12 cellular contexts compared by ENCODE assay signal in genomic region chrX:106397788-106398538, GRCh38.
A peak's percentile ranks its signal among the peaks of the same experiment; 100 is the strongest.
DNase-seq lines count a peak whose midpoint lies in the region; ATAC-seq and TF ChIP-seq lines count a peak whose summit lies in the region.
"Had no signal": no experiment of that assay in that cellular context is flagged by ENCODE, and none has a peak within 500 bp of the region (broad histone marks: within the 10 kb centered on the region; RNA-seq: fewer than 3 reads in every experiment).

No MANE protein-coding gene starts in this region.

- H3K27me3 ChIP-seq in body of pancreas (no peaks in the 10 kb centered on the region), mesendoderm (ENCODE audit: insufficient read depth, low read length, poor library complexity) (no peaks in the 10 kb centered on the region)

- peak; percentile 42 for TF ChIP-seq CTCF in LNCaP clone FGC (IDR thresholded peaks at IDR 0.05; ENCODE audit: control insufficient read depth, extremely low read depth, insufficient read depth)
- peak in 4 of 7 experiments; percentile 26 to 47 (median 33) for TF ChIP-seq CTCF in body of pancreas (IDR thresholded peaks at IDR 0.05)

- no peak overlapping the region for H3K56ac ChIP-seq in mesendoderm (ENCODE audit: low read length)

- no peak overlapping the region for H4K5ac ChIP-seq in mesendoderm (ENCODE audit: low read length)

- no peaks in the 10 kb centered on the region for H3K79me1 ChIP-seq in mesendoderm (ENCODE audit: low read length)

- H3K4me1 ChIP-seq in body of pancreas (peaks cover 4% of the 10 kb centered on the region), mesendoderm (ENCODE audit: control insufficient read depth, low read depth, low read length) (no peaks in the 10 kb centered on the region)

- H3K4me2 ChIP-seq in mesendoderm (ENCODE audit: low read length), result no peak overlapping the region

- H3K27ac ChIP-seq in body of pancreas, result no peak overlapping the region
- no peak overlapping the region for H3K27ac ChIP-seq in mesendoderm (ENCODE audit: low read depth, low read length)

- H3K36me3 ChIP-seq in body of pancreas (replicated peaks in 1 of 2; ENCODE audit: insufficient read depth in 1 of 2, low read depth in 2 of 2) (no peaks in the 10 kb centered on the region), mesendoderm (ENCODE audit: control insufficient read depth, insufficient read depth, low read length) (no peaks in the 10 kb centered on the region)

- H2BK120ac ChIP-seq in mesendoderm (ENCODE audit: low read depth, low read length), result no peak overlapping the region

- no peak overlapping the region for H2BK5ac ChIP-seq in mesendoderm (ENCODE audit: low read length)

- no peak for TF ChIP-seq POLR2A in body of pancreas (IDR thresholded peaks at IDR 0.05)

- H3K18ac ChIP-seq in mesendoderm (ENCODE audit: low read length), result no peak overlapping the region

- peak; percentile 0 for DNase-seq in ELR (ENCODE audit: low read depth)
- no peak for DNase-seq in LNCaP clone FGC (ENCODE audit: low read depth)
- no peak for DNase-seq in body of pancreas
- DNase-seq in mesendoderm, result peak; percentile 40
- DNase-seq in posterior cingulate gyrus, result no peak
- DNase-seq in HuH-7.5 (ENCODE audit: low spot score), result no peak
- no peak for DNase-seq in stimulated activated CD4-positive, alpha-beta T cell treated with anti-CD3 and anti-CD28 coated beads, Interleukin-2, amount 100 ng/mL, for 48 hours
- no peak for DNase-seq in stimulated activated naive CD8-positive, alpha-beta T cell treated with anti-CD3 and anti-CD28 coated beads, Interleukin-15, Interleukin-2, amounts not matched to agents 100 U/mL and 50 U/mL, for 24 hours
- DNase-seq: activated CD4-positive, CD25-positive, alpha-beta regulatory T cell; activated effector memory CD4-positive, alpha-beta T cell treated with Interleukin-2 at 50 U/mL for 16 hours; COR-L47; kidney had no signal

- no peak overlapping the region for H2BK15ac ChIP-seq in mesendoderm (replicated peaks; ENCODE audit: low read depth)

- no peaks in the 10 kb centered on the region for H3K9me3 ChIP-seq in body of pancreas

- intact Hi-C loops in body of pancreas (cut with DNase I), result no loop called here
- intact Hi-C loops in posterior cingulate gyrus (cut with DNase I), result loop anchor here (5.0 to 10.0 kb wide), 2 partner anchors 223 to 421 kb away; no protein-coding TSS in a partner anchor

- no peak overlapping the region for H3K4ac ChIP-seq in mesendoderm (ENCODE audit: low read depth, low read length)

- no peaks in the 10 kb centered on the region for H3K79me2 ChIP-seq in mesendoderm (ENCODE audit: control insufficient read depth, insufficient read depth, low read length)

- H3K4me3 ChIP-seq in LNCaP clone FGC (ENCODE audit: low read depth, low read length) (no peak overlapping the region), body of pancreas (no peak overlapping the region), mesendoderm (ENCODE audit: low read length) (no peak overlapping the region)

- H2AK5ac ChIP-seq in mesendoderm (ENCODE audit: low read length), result no peak overlapping the region

- H3K23ac ChIP-seq in mesendoderm (ENCODE audit: low read length), result no peak overlapping the region

- H3K9ac ChIP-seq in mesendoderm (ENCODE audit: low read length), result no peak overlapping the region

- no peak overlapping the region for H4K8ac ChIP-seq in mesendoderm (ENCODE audit: low read depth, low read length)

- ATAC-seq in body of pancreas, result no peak
- ATAC-seq in stimulated activated naive CD8-positive, alpha-beta T cell treated with anti-CD3 and anti-CD28 coated beads, Interleukin-15, Interleukin-2, amounts not matched to agents 100 U/mL and 50 U/mL, for 24 hours, result no peak

Comparison
In these comparisons a context has a peak if more than half of its experiments do, and no peak if none do; other contexts are left out.
1. DNase-seq: peak in ELR (single experiment) and mesendoderm (single experiment); none in LNCaP clone FGC (single experiment), body of pancreas (0 of 4), posterior cingulate gyrus (0 of 10), HuH-7.5 (single experiment), stimulated activated CD4-positive, alpha-beta T cell treated with anti-CD3 and anti-CD28 coated beads, Interleukin-2, amount 100 ng/mL, for 48 hours (0 of 2) and stimulated activated naive CD8-positive, alpha-beta T cell treated with anti-CD3 and anti-CD28 coated beads, Interleukin-15, Interleukin-2, amounts not matched to agents 100 U/mL and 50 U/mL, for 24 hours (single experiment).